ENCODE assay signal across 21 cellular contexts in the genomic region with DNA sequence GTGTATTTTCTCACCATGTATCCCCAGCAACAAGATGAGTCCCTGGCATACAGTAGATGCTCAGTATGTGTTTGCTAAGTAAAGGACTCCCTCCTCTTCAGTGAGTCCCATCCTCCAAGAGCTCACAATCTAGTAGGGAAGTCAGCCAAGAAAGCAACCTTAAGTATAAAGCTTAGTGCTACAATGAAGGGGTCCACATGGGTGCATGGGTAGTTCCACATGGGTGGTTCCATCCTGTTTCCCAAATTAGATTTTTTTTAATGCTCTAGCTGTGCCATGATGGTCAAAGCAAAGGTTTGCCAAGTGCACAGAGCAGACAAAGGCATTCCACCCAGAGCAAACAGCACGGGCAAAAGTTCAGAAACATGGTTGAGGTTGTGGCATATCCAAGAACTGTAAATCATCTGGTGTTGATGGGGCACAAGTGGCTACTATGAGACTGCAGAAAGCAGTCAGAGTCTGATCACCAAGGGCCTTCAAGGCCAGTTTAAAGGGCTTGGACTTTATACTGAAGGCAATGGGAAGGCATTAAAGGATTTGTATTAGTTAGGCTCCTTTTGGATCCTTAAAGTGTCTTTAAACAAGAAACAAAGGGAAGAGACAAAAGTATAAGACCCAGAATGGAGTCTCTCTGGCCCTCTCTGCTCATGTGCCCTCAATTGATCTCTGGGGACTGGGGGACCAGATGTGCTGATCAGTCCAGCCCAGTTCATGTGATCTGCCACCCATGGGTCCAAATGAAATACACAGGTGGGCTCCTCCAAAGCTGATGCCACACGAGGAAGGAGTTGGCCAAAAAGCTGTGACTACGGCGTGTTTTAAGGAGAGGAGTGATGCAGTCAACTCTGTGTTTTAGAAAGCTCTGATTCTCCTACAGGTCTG. TPM values are rescaled to one million over a fixed set of nuclear protein-coding genes. Genes with fewer than 3 reads are reported as not detected.
DNase-seq lines count a peak whose midpoint lies in the region; ATAC-seq and TF ChIP-seq lines count a peak whose summit lies in the region.
"Had no signal": no experiment of that assay in that cellular context is flagged by ENCODE, and none has a peak within 500 bp of the region (broad histone marks: within the 10 kb centered on the region; RNA-seq: fewer than 3 reads in every experiment).

No MANE protein-coding gene starts in this region.

- no peak overlapping the region for H3K4me3 ChIP-seq in BLaER1 treated with 17β-estradiol and CSF1 and Interleukin-3, amounts not matched to agents 10 nM and 100 nM
- no peak overlapping the region for H3K4me3 ChIP-seq in WERI-Rb-1 (ENCODE audit: low read depth, low read length)
- H3K4me3 ChIP-seq in GM23248, result no peak overlapping the region

- H3K4me1 ChIP-seq in BLaER1 treated with 17β-estradiol and CSF1 and Interleukin-3, amounts not matched to agents 10 nM and 100 nM, result peaks cover 23 to 43% (median 37%) of the 10 kb centered on the region in 10 experiments
- no peaks in the 10 kb centered on the region for H3K4me1 ChIP-seq in GM23248 (ENCODE audit: insufficient read depth)

- TF ChIP-seq CTCF in WERI-Rb-1 (IDR thresholded peaks at IDR 0.05; ENCODE audit: low read depth, low read length), result no peak

- H3K9me3 ChIP-seq in BLaER1 treated with 17β-estradiol and CSF1 and Interleukin-3, amounts not matched to agents 10 nM and 100 nM (replicated peaks in 1 of 11), result peaks cover 0 to 11% (median 5%) of the 10 kb centered on the region in 11 experiments; a peak in 9 of 22 replicates
- H3K9me3 ChIP-seq in WERI-Rb-1 (ENCODE audit: severe bottlenecking) (no peaks in the 10 kb centered on the region), GM23248 (ENCODE audit: low read depth) (no peaks in the 10 kb centered on the region)

- no peaks in the 10 kb centered on the region for H3K9me2 ChIP-seq in GM23248 (ENCODE audit: insufficient read depth)

- in situ Hi-C loops in GM23248 (cut with MboI), result no loop called here

- H3K27me3 ChIP-seq in BLaER1 treated with 17β-estradiol and CSF1 and Interleukin-3, amounts not matched to agents 10 nM and 100 nM, result no peaks in the 10 kb centered on the region
- H3K27me3 ChIP-seq in WERI-Rb-1 (ENCODE audit: insufficient read depth, low read depth, severe bottlenecking) (no peaks in the 10 kb centered on the region), GM23248 (replicated peaks; ENCODE audit: insufficient read depth) (peaks cover 3% of the 10 kb centered on the region; the same call in 1 of the 2 replicates)

- WGBS in GM23248 (ENCODE audit: low coverage in 1 of 2, low lambda C conversion rate in 2 of 2, missing lambda C conversion rate in 2 of 2), 2 experiments, result 5 to 10% methylated on average over 4 of the region's 4 CpGs

- H2AFZ ChIP-seq in GM23248, result no peak overlapping the region

- no peak overlapping the region for H3K9ac ChIP-seq in BLaER1 treated with 17β-estradiol and CSF1 and Interleukin-3, amounts not matched to agents 10 nM and 100 nM
- H3K9ac ChIP-seq in GM23248, result no peak overlapping the region
- H3K9ac ChIP-seq: KMS-11 had no signal

- H3K4me2 ChIP-seq in BLaER1 treated with 17β-estradiol and CSF1 and Interleukin-3, amounts not matched to agents 10 nM and 100 nM, result peak overlapping the region; percentile 17 to 88 (median 65); a peak in 21 of 22 replicates
- no peak overlapping the region for H3K4me2 ChIP-seq in GM23248 (ENCODE audit: unreplicated experiment)
- H3K4me2 ChIP-seq: KMS-11 had no signal

- DNase-seq in NCI-H1105 treated with DMSO at 0.1 percent for 48 hours (lab: John Stamatoyannopoulos, UW) (peak; percentile 30), NCI-H1105 (lab: John Stamatoyannopoulos, UW) (no peak), NCI-H446 (lab: John Stamatoyannopoulos, UW) (peak; percentile 59 to 65), WERI-Rb-1 (no peak), caudate nucleus (lab: John Stamatoyannopoulos, UW) (no peak), GM23248 (no peak)
- DNase-seq: GDM1, NCI-H1417 treated with DMSO at 0.1 percent for 48 hours, NCI-H1930, NCI-H2171 treated with DMSO at 0.1 percent for 48 hours, T-helper 9 cell had no signal

- H4K20me1 ChIP-seq in BLaER1 treated with 17β-estradiol and CSF1 and Interleukin-3, amounts not matched to agents 10 nM and 100 nM, result no peaks in the 10 kb centered on the region; a peak in 1 of 22 replicates
- H4K20me1 ChIP-seq in GM23248 (ENCODE audit: insufficient read depth), result no peaks in the 10 kb centered on the region

- no peaks in the 10 kb centered on the region for H3K36me3 ChIP-seq in BLaER1 treated with 17β-estradiol and CSF1 and Interleukin-3, amounts not matched to agents 10 nM and 100 nM
- H3K36me3 ChIP-seq in WERI-Rb-1 (no peaks in the 10 kb centered on the region), GM23248 (ENCODE audit: low read depth) (no peaks in the 10 kb centered on the region)

- no peaks in the 10 kb centered on the region for H3K79me2 ChIP-seq in GM23248 (ENCODE audit: insufficient read depth)

- no peak for ATAC-seq in GM21619 (IDR thresholded peaks at IDR 0.05; ENCODE audit: unreplicated experiment)

- H3F3A ChIP-seq in GM23248 (ENCODE audit: insufficient read depth), result no peaks in the 10 kb centered on the region

- no peak overlapping the region for H3K27ac ChIP-seq in BLaER1 treated with 17β-estradiol and CSF1 and Interleukin-3, amounts not matched to agents 10 nM and 100 nM
- H3K27ac ChIP-seq in WERI-Rb-1 (peak overlapping the region; percentile 6; the same call in 1 of the 2 replicates), caudate nucleus (ENCODE audit: low read depth, low read length) (no peak overlapping the region), GM23248 (no peak overlapping the region)
- H3K27ac ChIP-seq: HL-60, KMS-11 had no signal

RNA-seq across cellular contexts. Expression of a gene that starts 9.0 kb away (rescaled TPM):
- not detected in 2 replicates for total RNA-seq in GM23248 (2014; rRNA removed; shearing (Covaris generic))
- not detected in 2 replicates for polyA plus RNA-seq in GM23248 (2016; fragmentation: Nextera tagmentation; extraction: Ambion mirVana)
- total RNA-seq: A172; H4; HT-29; OCI-LY7; SK-MEL-5; T-helper 1 cell treated with Interleukin-12 subunit alpha and Interleukin-12 subunit beta and Interleukin-4 antibody, amounts not matched to agents 30 ng/mL and 1 ng/mL, for 36 hours had no signal

Comparison
In these comparisons a context has a peak if more than half of its experiments do, and no peak if none do; other contexts are left out.
1. DNase-seq: peak in NCI-H1105 treated with DMSO at 0.1 percent for 48 hours (single experiment) and NCI-H446 (2 of 2); none in NCI-H1105 (single experiment), WERI-Rb-1 (single experiment), caudate nucleus (0 of 61) and GM23248 (single experiment).